32 cellular contexts compared by ENCODE assay signal in the genomic region with DNA sequence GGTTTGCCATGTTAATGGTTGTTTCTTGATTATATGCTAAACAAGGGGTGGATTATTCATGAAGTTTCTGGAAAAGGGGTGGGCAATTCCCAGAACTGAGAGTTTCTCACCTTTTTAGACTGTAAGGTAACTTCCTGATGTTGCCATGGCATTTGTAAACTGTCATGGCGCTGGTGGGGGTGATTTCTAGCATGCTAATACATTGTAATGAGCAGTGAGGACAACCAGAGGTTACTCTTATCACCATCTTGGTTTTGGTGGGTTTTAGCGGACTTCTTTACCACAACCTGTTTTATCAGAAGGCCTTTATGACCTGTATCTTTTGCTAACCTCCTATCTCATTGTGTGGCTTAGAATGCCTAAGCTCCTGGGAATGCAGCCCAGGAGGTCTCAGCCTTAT.
"Had no signal": no experiment of that assay in that cellular context is flagged by ENCODE, and none has a peak within 500 bp of the region (broad histone marks: within the 10 kb centered on the region; RNA-seq: fewer than 3 reads in every experiment).

No MANE protein-coding gene starts in this region.

- FAIRE-seq: colon had no signal

- H3K4me3 ChIP-seq: adrenal gland, body of pancreas, esophagus squamous epithelium had no signal

- H3K4me1 Mint-ChIP-seq: activated B cell treated with CpG ODN at 0.5 μM for 24 hours; activated naive CD8-positive, alpha-beta T cell treated with anti-CD3 and anti-CD28 coated beads, Interleukin-2, amount 50 U/mL, for 24 hours; T-helper 17 cell had no signal

- H3K36me3 Mint-ChIP-seq: activated naive CD4-positive, alpha-beta T cell treated with anti-CD3 and anti-CD28 coated beads, Interleukin-2, amount 50 U/mL, for 24 hours; activated naive CD8-positive, alpha-beta T cell treated with anti-CD3 and anti-CD28 coated beads for 36 hours had no signal

- H3K9me3 ChIP-seq: adrenal gland, body of pancreas, esophagus squamous epithelium had no signal

- H3K4me1 ChIP-seq: adrenal gland, body of pancreas, esophagus squamous epithelium had no signal

- H3K36me3 ChIP-seq: adrenal gland, esophagus squamous epithelium, WERI-Rb-1 had no signal

- H3K27me3 ChIP-seq: adrenal gland, body of pancreas, esophagus squamous epithelium had no signal

- H3K27ac ChIP-seq: adrenal gland, body of pancreas, esophagus squamous epithelium, WERI-Rb-1 had no signal

- H3K27ac Mint-ChIP-seq: activated B cell treated with CpG ODN at 0.5 μM for 24 hours; activated CD8-positive, alpha-beta T cell treated with anti-CD3 and anti-CD28 coated beads for 36 hours; activated naive CD4-positive, alpha-beta T cell treated with anti-CD3 and anti-CD28 coated beads for 36 hours; activated naive CD4-positive, alpha-beta T cell treated with anti-CD3 and anti-CD28 coated beads, Interleukin-2, amount 50 U/mL, for 24 hours; activated naive CD8-positive, alpha-beta T cell treated with anti-CD3 and anti-CD28 coated beads for 36 hours; activated naive CD8-positive, alpha-beta T cell treated with anti-CD3 and anti-CD28 coated beads, Interleukin-2, amount 50 U/mL, for 24 hours; activated T-helper 1 cell treated with anti-CD3 and anti-CD28 coated beads, Interleukin-12 subunit alpha, Interleukin-12 subunit beta, Interleukin-2, Interleukin-4 antibody, amounts not matched to agents 30 ng/mL and 10 ng/mL and 1 ng/mL, durations not matched to agents 14 hours and 24 hours and 36 hours; activated T-helper 2 cell treated with anti-CD3 and anti-CD28 coated beads, Interferon-gamma antibody, Interleukin-2, Interleukin-4, amounts not matched to agents 10 μg/mL and 5 μg/mL and 100 μg/mL, durations not matched to agents 14 hours and 24 hours and 36 hours; T-helper 17 cell; T-helper 2 cell treated with Interferon-gamma antibody and Interleukin-4, amounts not matched to agents 5 μg/mL and 100 μg/mL, for 36 hours had no signal

- H3K4me3 Mint-ChIP-seq: activated B cell treated with CpG ODN at 0.5 μM for 24 hours; activated CD8-positive, alpha-beta T cell treated with anti-CD3 and anti-CD28 coated beads for 36 hours; activated naive CD4-positive, alpha-beta T cell treated with anti-CD3 and anti-CD28 coated beads for 36 hours; activated naive CD4-positive, alpha-beta T cell treated with anti-CD3 and anti-CD28 coated beads, Interleukin-2, amount 50 U/mL, for 24 hours; activated naive CD8-positive, alpha-beta T cell treated with anti-CD3 and anti-CD28 coated beads for 36 hours; activated naive CD8-positive, alpha-beta T cell treated with anti-CD3 and anti-CD28 coated beads, Interleukin-2, amount 50 U/mL, for 24 hours; activated T-helper 1 cell treated with anti-CD3 and anti-CD28 coated beads, Interleukin-12 subunit alpha, Interleukin-12 subunit beta, Interleukin-2, Interleukin-4 antibody, amounts not matched to agents 30 ng/mL and 10 ng/mL and 1 ng/mL, durations not matched to agents 14 hours and 24 hours and 36 hours; T-helper 17 cell; T-helper 2 cell treated with Interferon-gamma antibody and Interleukin-4, amounts not matched to agents 5 μg/mL and 100 μg/mL, for 36 hours had no signal

- ATAC-seq: activated CD4-positive, CD25-positive, alpha-beta regulatory T cell treated with anti-CD3 and anti-CD28 coated beads, Interleukin-2, amount 50 U/mL, for 24 hours; activated CD8-positive, alpha-beta T cell treated with anti-CD3 and anti-CD28 coated beads for 36 hours; activated naive CD8-positive, alpha-beta T cell treated with anti-CD3 and anti-CD28 coated beads, Interleukin-2, amount 50 U/mL, for 24 hours; body of pancreas; T-helper 17 cell had no signal

- H3K27me3 Mint-ChIP-seq: activated B cell treated with CpG ODN at 0.5 μM for 24 hours; activated CD8-positive, alpha-beta T cell treated with anti-CD3 and anti-CD28 coated beads for 36 hours; activated naive CD4-positive, alpha-beta T cell treated with anti-CD3 and anti-CD28 coated beads, Interleukin-2, amount 50 U/mL, for 24 hours; activated naive CD8-positive, alpha-beta T cell treated with anti-CD3 and anti-CD28 coated beads for 36 hours; activated naive CD8-positive, alpha-beta T cell treated with anti-CD3 and anti-CD28 coated beads, Interleukin-2, amount 50 U/mL, for 24 hours; T-helper 17 cell had no signal

- DNase-seq: activated B cell treated with CpG ODN at 0.5 μM for 24 hours; activated CD4-positive, alpha-beta T cell treated with anti-CD3 and anti-CD28 coated beads for 48 hours; activated CD4-positive, alpha-beta T cell treated with anti-CD3 and anti-CD28 coated beads, Interleukin-2, amount 50 U/mL, for 1 hour; activated CD4-positive, alpha-beta T cell treated with anti-CD3 and anti-CD28 coated beads, Interleukin-2, amount 50 U/mL, for 48 hours; activated CD8-positive, alpha-beta memory T cell treated with anti-CD3 and anti-CD28 coated beads for 24 hours; activated CD8-positive, alpha-beta T cell treated with anti-CD3 and anti-CD28 coated beads for 36 hours; activated effector memory CD4-positive, alpha-beta T cell treated with anti-CD3 and anti-CD28 coated beads, Interleukin-2, amount 50 U/mL, for 16 hours; activated naive CD4-positive, alpha-beta T cell treated with anti-CD3 and anti-CD28 coated beads for 36 hours; activated naive CD8-positive, alpha-beta T cell treated with anti-CD3 and anti-CD28 coated beads for 36 hours; activated naive CD8-positive, alpha-beta T cell treated with anti-CD3 and anti-CD28 coated beads, Interleukin-2, amount 50 U/mL, for 24 hours; activated T-cell treated with anti-CD3 and anti-CD28 coated beads, Interleukin-2, amount 50 U/mL, for 48 hours; adrenal gland; amygdala; aorta; body of pancreas; caudate nucleus; cortex of kidney; dermis blood vessel endothelial cell; effector memory CD4-positive, alpha-beta T cell; esophagus squamous epithelium; foreskin melanocyte; head of caudate nucleus; T-helper 1 cell; T-helper 17 cell; T1000; WERI-Rb-1 had no signal

- H3K9me3 Mint-ChIP-seq: activated B cell treated with CpG ODN at 0.5 μM for 24 hours; activated CD8-positive, alpha-beta T cell treated with anti-CD3 and anti-CD28 coated beads for 36 hours; activated naive CD4-positive, alpha-beta T cell treated with anti-CD3 and anti-CD28 coated beads for 36 hours; activated naive CD4-positive, alpha-beta T cell treated with anti-CD3 and anti-CD28 coated beads, Interleukin-2, amount 50 U/mL, for 24 hours; activated naive CD8-positive, alpha-beta T cell treated with anti-CD3 and anti-CD28 coated beads for 36 hours; activated naive CD8-positive, alpha-beta T cell treated with anti-CD3 and anti-CD28 coated beads, Interleukin-2, amount 50 U/mL, for 24 hours; activated T-helper 1 cell treated with anti-CD3 and anti-CD28 coated beads, Interleukin-12 subunit alpha, Interleukin-12 subunit beta, Interleukin-2, Interleukin-4 antibody, amounts not matched to agents 30 ng/mL and 10 ng/mL and 1 ng/mL, durations not matched to agents 14 hours and 24 hours and 36 hours; activated T-helper 2 cell treated with anti-CD3 and anti-CD28 coated beads, Interferon-gamma antibody, Interleukin-2, Interleukin-4, amounts not matched to agents 10 μg/mL and 5 μg/mL and 100 μg/mL, durations not matched to agents 14 hours and 24 hours and 36 hours; T-helper 2 cell treated with Interferon-gamma antibody and Interleukin-4, amounts not matched to agents 5 μg/mL and 100 μg/mL, for 36 hours had no signal
